12 cellular contexts compared by ENCODE assay signal in genomic region chr6:157406666-157407065, GRCh38.
"Had no signal": no experiment of that assay in that cellular context is flagged by ENCODE, and none has a peak within 500 bp of the region (broad histone marks: within the 10 kb centered on the region; RNA-seq: fewer than 3 reads in every experiment).

No MANE protein-coding gene starts in this region.

- H3K27me3 Mint-ChIP-seq: activated naive CD8-positive, alpha-beta T cell treated with anti-CD3 and anti-CD28 coated beads, Interleukin-2, amount 10 ng/mL, durations not matched to agents 7 days and 5 days; effector memory CD8-positive, alpha-beta T cell had no signal

- H3K36me3 ChIP-seq: breast epithelium, pancreas, tibial artery had no signal

- H3K27ac Mint-ChIP-seq: activated naive CD8-positive, alpha-beta T cell treated with anti-CD3 and anti-CD28 coated beads, Interleukin-2, amount 10 ng/mL, durations not matched to agents 7 days and 5 days; effector memory CD8-positive, alpha-beta T cell had no signal

- H3K4me1 ChIP-seq: breast epithelium, pancreas had no signal

- H3K27ac ChIP-seq: breast epithelium, foreskin keratinocyte, pancreas, tibial artery had no signal

- H3K9me3 ChIP-seq: breast epithelium, pancreas, tibial artery had no signal

- H3K4me3 ChIP-seq: breast epithelium, pancreas, tibial artery had no signal

- H3K9me3 Mint-ChIP-seq: activated naive CD8-positive, alpha-beta T cell treated with anti-CD3 and anti-CD28 coated beads, Interleukin-2, amount 10 ng/mL, durations not matched to agents 7 days and 5 days; effector memory CD8-positive, alpha-beta T cell had no signal

- H3K27me3 ChIP-seq: breast epithelium, foreskin keratinocyte, pancreas, tibial artery had no signal

- ATAC-seq: effector memory CD8-positive, alpha-beta T cell had no signal

- DNase-seq: activated CD4-positive, alpha-beta T cell treated with anti-CD3 and anti-CD28 coated beads, Interleukin-2, amount 50 U/mL, for 1 hour; activated naive CD4-positive, alpha-beta T cell; activated naive CD8-positive, alpha-beta T cell treated with anti-CD3 and anti-CD28 coated beads, Interleukin-2, amount 10 ng/mL, durations not matched to agents 7 days and 5 days; anterior cingulate cortex; effector memory CD8-positive, alpha-beta T cell; glutamatergic neuron; pancreas; stimulated activated CD4-positive, alpha-beta T cell treated with anti-CD3 and anti-CD28 coated beads, Interleukin-12 subunit alpha, Interleukin-12 subunit beta, amount 100 ng/mL, for 4 hours; stimulated activated CD4-positive, alpha-beta T cell treated with anti-CD3 and anti-CD28 coated beads, Interleukin-2, amount 100 ng/mL, for 24 hours; tibial artery had no signal

- H3K4me3 Mint-ChIP-seq: activated naive CD8-positive, alpha-beta T cell treated with anti-CD3 and anti-CD28 coated beads, Interleukin-2, amount 10 ng/mL, durations not matched to agents 7 days and 5 days; effector memory CD8-positive, alpha-beta T cell had no signal
